In the genomic region with DNA sequence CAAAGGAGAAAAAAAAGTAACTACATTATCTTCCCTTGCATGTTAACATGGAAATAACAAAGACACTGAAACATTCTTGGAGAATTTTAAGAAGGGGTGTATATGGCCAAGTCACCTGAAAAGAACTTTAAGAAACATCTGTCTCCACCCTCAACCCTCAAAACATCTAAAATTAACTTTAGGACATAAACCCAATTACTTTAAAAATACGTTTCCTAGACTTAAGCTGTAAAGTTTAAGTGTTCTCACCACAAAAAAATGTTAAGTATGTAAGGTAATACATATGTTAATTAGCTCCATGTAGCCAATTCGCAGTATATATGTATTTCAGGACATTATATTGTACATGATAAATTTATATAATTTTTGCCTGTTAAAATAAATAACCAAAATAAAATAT, we compare ENCODE assay signal across 23 cellular contexts.
"Had no signal": no experiment of that assay in that cellular context is flagged by ENCODE, and none has a peak within 500 bp of the region (broad histone marks: within the 10 kb centered on the region; RNA-seq: fewer than 3 reads in every experiment).

No MANE protein-coding gene starts in this region.

- H3K9me3 Mint-ChIP-seq: activated naive CD8-positive, alpha-beta T cell treated with anti-CD3 and anti-CD28 coated beads for 36 hours; naive B cell; neural crest cell; stimulated activated naive CD8-positive, alpha-beta T cell treated with anti-CD3 and anti-CD28 coated beads, Interleukin-15, Interleukin-2, amounts not matched to agents 100 ng/mL and 50 ng/mL, for 24 hours had no signal

- H3K4me1 ChIP-seq: colonic mucosa, right atrium auricular region, tibial nerve, vagina had no signal

- H3K27ac ChIP-seq: body of pancreas, colonic mucosa, left ventricle myocardium inferior, right atrium auricular region, tibial nerve, vagina, WERI-Rb-1 had no signal

- H3K4me1 Mint-ChIP-seq: activated naive CD8-positive, alpha-beta T cell treated with anti-CD3 and anti-CD28 coated beads for 36 hours had no signal

- DNase-seq: activated CD4-positive, alpha-beta T cell treated with anti-CD3 and anti-CD28 coated beads, Interleukin-2, amount 50 U/mL, for 48 hours; activated naive CD4-positive, alpha-beta T cell; activated naive CD8-positive, alpha-beta T cell treated with anti-CD3 and anti-CD28 coated beads for 36 hours; activated T-cell treated with anti-CD3 and anti-CD28 coated beads for 4 hours; amniotic stem cell; body of pancreas; caudate nucleus; colonic mucosa; foreskin melanocyte; glutamatergic neuron; hippocampal formation; left ventricle myocardium inferior; mammary epithelial cell; mucosa of descending colon; naive B cell; WERI-Rb-1 had no signal

- H3K4me3 Mint-ChIP-seq: activated naive CD8-positive, alpha-beta T cell treated with anti-CD3 and anti-CD28 coated beads for 36 hours; naive B cell; neural crest cell; stimulated activated naive CD8-positive, alpha-beta T cell treated with anti-CD3 and anti-CD28 coated beads, Interleukin-15, Interleukin-2, amounts not matched to agents 100 ng/mL and 50 ng/mL, for 24 hours had no signal

- H3K4me3 ChIP-seq: body of pancreas, colonic mucosa, left ventricle myocardium inferior, mucosa of descending colon, right atrium auricular region, tibial nerve, vagina had no signal

- H3K36me3 ChIP-seq: colonic mucosa, right atrium auricular region, vagina, WERI-Rb-1 had no signal

- ATAC-seq: body of pancreas, mucosa of descending colon had no signal

- FAIRE-seq: keratinocyte had no signal

- H3K27ac Mint-ChIP-seq: activated naive CD8-positive, alpha-beta T cell treated with anti-CD3 and anti-CD28 coated beads for 36 hours; naive B cell; progenitor cell of endocrine pancreas; stimulated activated naive CD8-positive, alpha-beta T cell treated with anti-CD3 and anti-CD28 coated beads, Interleukin-15, Interleukin-2, amounts not matched to agents 100 ng/mL and 50 ng/mL, for 24 hours had no signal

- H3K9me3 ChIP-seq: body of pancreas, colonic mucosa, left ventricle myocardium inferior, mucosa of descending colon, right atrium auricular region, tibial nerve, vagina had no signal

- H3K27me3 Mint-ChIP-seq: activated naive CD8-positive, alpha-beta T cell treated with anti-CD3 and anti-CD28 coated beads for 36 hours; naive B cell; progenitor cell of endocrine pancreas; stimulated activated naive CD8-positive, alpha-beta T cell treated with anti-CD3 and anti-CD28 coated beads, Interleukin-15, Interleukin-2, amounts not matched to agents 100 ng/mL and 50 ng/mL, for 24 hours had no signal

- H3K27me3 ChIP-seq: body of pancreas, colonic mucosa, right atrium auricular region, tibial nerve, vagina had no signal
